In the genomic region with DNA sequence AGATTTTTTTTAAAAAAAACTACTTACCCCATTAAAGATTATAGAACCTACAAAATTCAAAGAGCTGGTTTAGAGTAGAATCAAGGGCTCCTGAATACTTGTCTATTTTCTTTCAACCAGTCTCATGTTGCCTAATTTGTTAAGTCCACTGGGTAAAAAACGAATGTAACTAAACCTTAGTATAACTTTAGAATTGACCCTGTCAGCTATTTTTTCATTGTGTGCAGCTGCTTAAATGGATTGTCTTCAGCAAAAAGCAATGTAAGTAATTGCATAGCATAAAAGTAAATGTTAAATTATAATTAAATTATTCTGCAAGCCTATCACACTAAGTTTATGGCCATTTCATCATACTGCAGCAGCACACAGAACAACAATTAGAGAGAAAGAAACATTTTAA, we compare ENCODE assay signal across 3 cellular contexts.
TF ChIP-seq lines count a peak whose summit lies in the region.

No MANE protein-coding gene starts in this region.

TF ChIP-seq in HepG2, 621 proteins besides CTCF, POLR2A, EP300 and RAD21:
- TF ChIP-seq ZFY (CRISPR knock-in tag; IDR thresholded peaks at IDR 0.05) = no peak
- no peak for TF ChIP-seq PRMT3 (CRISPR knock-in tag; IDR thresholded peaks at IDR 0.05; ENCODE audit: borderline replicate concordance, low read depth)
- peak; percentile 49 to 81; a peak in 3 of 4 replicates for TF ChIP-seq MAFK (conservative IDR thresholded peaks at IDR 0.05 in 1 of 2, IDR thresholded peaks at IDR 0.05 in 1 of 2; ENCODE audit: low read length in 2 of 2)
- TF ChIP-seq ZNF224 (CRISPR knock-in tag; IDR thresholded peaks at IDR 0.05) = no peak
- TF ChIP-seq ZNF672 (CRISPR knock-in tag; IDR thresholded peaks at IDR 0.05) = no peak
- TF ChIP-seq, protein P1, sequence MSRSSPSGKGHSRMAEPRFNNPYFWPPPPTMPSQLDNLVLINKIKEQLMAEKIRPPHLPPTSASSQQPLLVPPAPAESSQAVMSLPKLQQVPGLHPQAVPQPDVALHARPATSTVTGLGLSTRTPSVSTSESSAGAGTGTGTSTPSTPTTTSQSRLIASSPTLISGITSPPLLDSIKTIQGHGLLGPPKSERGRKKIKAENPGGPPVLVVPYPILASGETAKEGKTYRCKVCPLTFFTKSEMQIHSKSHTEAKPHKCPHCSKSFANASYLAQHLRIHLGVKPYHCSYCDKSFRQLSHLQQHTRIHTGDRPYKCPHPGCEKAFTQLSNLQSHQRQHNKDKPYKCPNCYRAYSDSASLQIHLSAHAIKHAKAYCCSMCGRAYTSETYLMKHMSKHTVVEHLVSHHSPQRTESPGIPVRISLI (CRISPR knock-in tag; IDR thresholded peaks at IDR 0.05; ENCODE audit: borderline replicate concordance) = no peak
- no peak for TF ChIP-seq ZNF839 (CRISPR knock-in tag; IDR thresholded peaks at IDR 0.05; ENCODE audit: borderline replicate concordance)
- TF ChIP-seq MAFF (IDR thresholded peaks at IDR 0.05; ENCODE audit: low read depth, low read length) = peak; percentile 73
- TF ChIP-seq SMARCC2 (IDR thresholded peaks at IDR 0.05) = no peak
- TF ChIP-seq ZNF674 (CRISPR knock-in tag; IDR thresholded peaks at IDR 0.05; ENCODE audit: low read depth) = no peak
- no peak for TF ChIP-seq ZNF567 (CRISPR knock-in tag; IDR thresholded peaks at IDR 0.05; ENCODE audit: borderline replicate concordance)
- no peak for TF ChIP-seq ELF1 (CRISPR knock-in tag; IDR thresholded peaks at IDR 0.05)
- TF ChIP-seq ZNF709 (CRISPR knock-in tag; IDR thresholded peaks at IDR 0.05) = no peak
- no peak for TF ChIP-seq AGO1 (IDR thresholded peaks at IDR 0.05; ENCODE audit: low read depth, low read length, poor library complexity, severe bottlenecking)
- TF ChIP-seq, protein P2, sequence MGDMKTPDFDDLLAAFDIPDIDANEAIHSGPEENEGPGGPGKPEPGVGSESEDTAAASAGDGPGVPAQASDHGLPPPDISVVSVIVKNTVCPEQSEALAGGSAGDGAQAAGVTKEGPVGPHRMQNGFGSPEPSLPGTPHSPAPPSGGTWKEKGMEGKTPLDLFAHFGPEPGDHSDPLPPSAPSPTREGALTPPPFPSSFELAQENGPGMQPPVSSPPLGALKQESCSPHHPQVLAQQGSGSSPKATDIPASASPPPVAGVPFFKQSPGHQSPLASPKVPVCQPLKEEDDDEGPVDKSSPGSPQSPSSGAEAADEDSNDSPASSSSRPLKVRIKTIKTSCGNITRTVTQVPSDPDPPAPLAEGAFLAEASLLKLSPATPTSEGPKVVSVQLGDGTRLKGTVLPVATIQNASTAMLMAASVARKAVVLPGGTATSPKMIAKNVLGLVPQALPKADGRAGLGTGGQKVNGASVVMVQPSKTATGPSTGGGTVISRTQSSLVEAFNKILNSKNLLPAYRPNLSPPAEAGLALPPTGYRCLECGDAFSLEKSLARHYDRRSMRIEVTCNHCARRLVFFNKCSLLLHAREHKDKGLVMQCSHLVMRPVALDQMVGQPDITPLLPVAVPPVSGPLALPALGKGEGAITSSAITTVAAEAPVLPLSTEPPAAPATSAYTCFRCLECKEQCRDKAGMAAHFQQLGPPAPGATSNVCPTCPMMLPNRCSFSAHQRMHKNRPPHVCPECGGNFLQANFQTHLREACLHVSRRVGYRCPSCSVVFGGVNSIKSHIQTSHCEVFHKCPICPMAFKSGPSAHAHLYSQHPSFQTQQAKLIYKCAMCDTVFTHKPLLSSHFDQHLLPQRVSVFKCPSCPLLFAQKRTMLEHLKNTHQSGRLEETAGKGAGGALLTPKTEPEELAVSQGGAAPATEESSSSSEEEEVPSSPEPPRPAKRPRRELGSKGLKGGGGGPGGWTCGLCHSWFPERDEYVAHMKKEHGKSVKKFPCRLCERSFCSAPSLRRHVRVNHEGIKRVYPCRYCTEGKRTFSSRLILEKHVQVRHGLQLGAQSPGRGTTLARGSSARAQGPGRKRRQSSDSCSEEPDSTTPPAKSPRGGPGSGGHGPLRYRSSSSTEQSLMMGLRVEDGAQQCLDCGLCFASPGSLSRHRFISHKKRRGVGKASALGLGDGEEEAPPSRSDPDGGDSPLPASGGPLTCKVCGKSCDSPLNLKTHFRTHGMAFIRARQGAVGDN (CRISPR knock-in tag; IDR thresholded peaks at IDR 0.05) = no peak
- TF ChIP-seq ZNF354B (CRISPR knock-in tag; IDR thresholded peaks at IDR 0.05) = no peak

TF ChIP-seq in A549, 52 proteins besides CTCF, POLR2A, EP300 and RAD21:
- TF ChIP-seq MAFK (IDR thresholded peaks at IDR 0.05; ENCODE audit: partially characterized antibody) (peak; percentile 66), HOXB5 (CRISPR knock-in tag; IDR thresholded peaks at IDR 0.05) (no peak), TP53 (CRISPR knock-in tag; IDR thresholded peaks at IDR 0.05) (no peak)

TF ChIP-seq in IMR-90, 13 proteins besides CTCF, POLR2A, EP300 and RAD21:
- no peak for TF ChIP-seq ELK1 (IDR thresholded peaks at IDR 0.05; ENCODE audit: borderline replicate concordance, low read depth, low read length)
- no peak for TF ChIP-seq MAZ (IDR thresholded peaks at IDR 0.05; ENCODE audit: borderline replicate concordance, low read depth, low read length)
- no peak for TF ChIP-seq MXI1 (IDR thresholded peaks at IDR 0.05; ENCODE audit: borderline replicate concordance, low read depth, low read length)
- no peak for TF ChIP-seq FOS (IDR thresholded peaks at IDR 0.05; ENCODE audit: low read depth, low read length)
- no peak for TF ChIP-seq BHLHE40 (IDR thresholded peaks at IDR 0.05; ENCODE audit: low read depth, low read length)
- TF ChIP-seq MAFK (IDR thresholded peaks at IDR 0.05; ENCODE audit: low read depth, low read length) = peak; percentile 65
